ENCODE assay signal across 1 cellular context in the genomic region with DNA sequence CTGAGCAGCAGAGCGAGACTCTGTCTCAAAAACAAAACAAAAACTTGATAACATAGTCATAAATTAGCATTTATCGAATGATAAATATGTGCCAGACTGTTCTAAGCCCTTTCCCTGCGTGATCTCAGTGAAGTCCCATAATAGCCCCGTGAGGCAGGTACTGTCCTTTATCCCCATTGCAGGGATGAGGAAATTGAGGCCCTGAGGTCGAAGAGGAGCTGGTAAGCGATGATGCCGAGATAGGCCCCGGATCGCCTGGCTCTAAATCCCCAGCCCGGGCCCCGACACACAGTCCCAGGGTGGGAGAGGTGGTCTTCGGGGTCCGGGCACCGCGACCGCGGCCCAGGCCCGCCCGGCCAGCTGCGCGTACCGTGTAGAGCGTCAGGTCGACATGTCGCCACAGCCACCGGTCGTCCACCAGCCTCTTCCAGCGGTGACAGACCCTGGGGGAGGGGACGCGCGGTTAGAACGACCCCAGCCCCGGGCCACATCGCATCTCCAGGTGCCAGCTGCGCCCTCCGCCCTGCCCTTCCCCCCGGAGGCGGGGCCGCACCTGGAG.
TF ChIP-seq lines count a peak whose summit lies in the region.

No MANE protein-coding gene starts in this region.

TF ChIP-seq in SK-N-SH, 30 proteins besides CTCF, POLR2A, EP300 and RAD21 (continued from another document):
- TF ChIP-seq, protein P1, sequence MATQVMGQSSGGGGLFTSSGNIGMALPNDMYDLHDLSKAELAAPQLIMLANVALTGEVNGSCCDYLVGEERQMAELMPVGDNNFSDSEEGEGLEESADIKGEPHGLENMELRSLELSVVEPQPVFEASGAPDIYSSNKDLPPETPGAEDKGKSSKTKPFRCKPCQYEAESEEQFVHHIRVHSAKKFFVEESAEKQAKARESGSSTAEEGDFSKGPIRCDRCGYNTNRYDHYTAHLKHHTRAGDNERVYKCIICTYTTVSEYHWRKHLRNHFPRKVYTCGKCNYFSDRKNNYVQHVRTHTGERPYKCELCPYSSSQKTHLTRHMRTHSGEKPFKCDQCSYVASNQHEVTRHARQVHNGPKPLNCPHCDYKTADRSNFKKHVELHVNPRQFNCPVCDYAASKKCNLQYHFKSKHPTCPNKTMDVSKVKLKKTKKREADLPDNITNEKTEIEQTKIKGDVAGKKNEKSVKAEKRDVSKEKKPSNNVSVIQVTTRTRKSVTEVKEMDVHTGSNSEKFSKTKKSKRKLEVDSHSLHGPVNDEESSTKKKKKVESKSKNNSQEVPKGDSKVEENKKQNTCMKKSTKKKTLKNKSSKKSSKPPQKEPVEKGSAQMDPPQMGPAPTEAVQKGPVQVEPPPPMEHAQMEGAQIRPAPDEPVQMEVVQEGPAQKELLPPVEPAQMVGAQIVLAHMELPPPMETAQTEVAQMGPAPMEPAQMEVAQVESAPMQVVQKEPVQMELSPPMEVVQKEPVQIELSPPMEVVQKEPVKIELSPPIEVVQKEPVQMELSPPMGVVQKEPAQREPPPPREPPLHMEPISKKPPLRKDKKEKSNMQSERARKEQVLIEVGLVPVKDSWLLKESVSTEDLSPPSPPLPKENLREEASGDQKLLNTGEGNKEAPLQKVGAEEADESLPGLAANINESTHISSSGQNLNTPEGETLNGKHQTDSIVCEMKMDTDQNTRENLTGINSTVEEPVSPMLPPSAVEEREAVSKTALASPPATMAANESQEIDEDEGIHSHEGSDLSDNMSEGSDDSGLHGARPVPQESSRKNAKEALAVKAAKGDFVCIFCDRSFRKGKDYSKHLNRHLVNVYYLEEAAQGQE (IDR thresholded peaks at IDR 0.05; ENCODE audit: low read depth, low read length), result no peak
- TF ChIP-seq SMC3 (IDR thresholded peaks at IDR 0.05; ENCODE audit: low read depth, low read length), result no peak
- no peak for TF ChIP-seq TEAD4 (IDR thresholded peaks at IDR 0.05; ENCODE audit: borderline replicate concordance, insufficient read depth)
- no peak for TF ChIP-seq ELF1 (IDR thresholded peaks at IDR 0.05)
